In genomic region chr7:64872351-64872750, GRCh38 we compare ENCODE assay signal across 17 cellular contexts. TPM values are rescaled to one million over a fixed set of nuclear protein-coding genes. Genes with fewer than 3 reads are reported as not detected.
DNase-seq lines count a peak whose midpoint lies in the region; ATAC-seq and TF ChIP-seq lines count a peak whose summit lies in the region.
"Had no signal": no experiment of that assay in that cellular context is flagged by ENCODE, and none has a peak within 500 bp of the region (broad histone marks: within the 10 kb centered on the region; RNA-seq: fewer than 3 reads in every experiment).

No MANE protein-coding gene starts in this region.

- peak; percentile 36 for DNase-seq in right atrium auricular region (ENCODE audit: low spot score)
- DNase-seq in cardiac septum (ENCODE audit: low spot score), result no peak
- DNase-seq in activated B cell treated with CpG ODN at 0.5 μM for 24 hours, result peak; percentile 5
- DNase-seq in lung (ENCODE audit: low spot score), result no peak
- peak; percentile 60 to 81 for DNase-seq in vagina (ENCODE audit: extremely low spot score in 2 of 2)
- DNase-seq in SIG-M5 (lab: John Stamatoyannopoulos, UW), result no peak
- DNase-seq: EL; NCI-H187; NCI-H345; NCI-H69; NK-92 treated with Interleukin-12 subunit alpha and Interleukin-12 subunit beta, amount 100 ng/mL, for 24 hours; SHP77 treated with DMSO at 0.1 percent for 48 hours had no signal

- no peak overlapping the region for H3K4me3 Mint-ChIP-seq in activated B cell treated with CpG ODN at 0.5 μM for 24 hours
- H3K4me3 Mint-ChIP-seq: IgD-negative memory B cell had no signal

- no peak overlapping the region for H3K27ac Mint-ChIP-seq in activated B cell treated with CpG ODN at 0.5 μM for 24 hours
- H3K27ac Mint-ChIP-seq: IgD-negative memory B cell had no signal

- ATAC-seq in activated B cell treated with CpG ODN at 0.5 μM for 24 hours (ENCODE audit: low read depth) (no peak), lung (ENCODE audit: insufficient read depth, low FRiP score) (peak; percentile 8), GM18498 (IDR thresholded peaks at IDR 0.05; ENCODE audit: unreplicated experiment) (no peak)

- POLR2A ChIA-PET in activated B cell treated with CpG ODN at 0.5 μM for 24 hours (lab: Charles Lee), result no interaction called here

- no peaks in the 10 kb centered on the region for H3K9me3 ChIP-seq in right atrium auricular region
- H3K9me3 ChIP-seq in lung (ENCODE audit: control insufficient read depth in 2 of 2, insufficient read depth in 1 of 2, low read length in 1 of 2), result peaks cover 0 to 27% of the 10 kb centered on the region in 2 donors
- H3K9me3 ChIP-seq in vagina, result no peaks in the 10 kb centered on the region
- H3K9me3 ChIP-seq: HAP-1 had no signal

- peaks cover 2% of the 10 kb centered on the region for H3K27me3 Mint-ChIP-seq in activated B cell treated with CpG ODN at 0.5 μM for 24 hours

- no peaks in the 10 kb centered on the region for H3K9me3 Mint-ChIP-seq in activated B cell treated with CpG ODN at 0.5 μM for 24 hours

- H3K27ac ChIP-seq in right atrium auricular region, result no peak overlapping the region
- H3K27ac ChIP-seq in lung (ENCODE audit: low read depth in 1 of 2, low read length in 1 of 2), result no peak overlapping the region
- no peak overlapping the region for H3K27ac ChIP-seq in vagina
- H3K27ac ChIP-seq: C4-2B, HL-60 had no signal

- TF ChIP-seq CTCF in right atrium auricular region (IDR thresholded peaks at IDR 0.05), result no peak
- no peak for TF ChIP-seq CTCF in activated B cell treated with CpG ODN at 0.5 μM for 24 hours (IDR thresholded peaks at IDR 0.05)
- TF ChIP-seq CTCF in lung (IDR thresholded peaks at IDR 0.05; ENCODE audit: control extremely low read depth, extremely low read depth), result no peak
- TF ChIP-seq CTCF in vagina (IDR thresholded peaks at IDR 0.05), result no peak

- H3K4me3 ChIP-seq in right atrium auricular region (no peak overlapping the region), lung (no peak overlapping the region), vagina (no peak overlapping the region)
- H3K4me3 ChIP-seq: HAP-1 had no signal

- H3K36me3 ChIP-seq in right atrium auricular region (no peaks in the 10 kb centered on the region), lung (ENCODE audit: control insufficient read depth in 2 of 2, insufficient read depth in 2 of 2, low read length in 2 of 2) (no peaks in the 10 kb centered on the region), vagina (no peaks in the 10 kb centered on the region)
- H3K36me3 ChIP-seq: HAP-1 had no signal

- no peak for TF ChIP-seq POLR2A in vagina (IDR thresholded peaks at IDR 0.05)

- H3K27me3 ChIP-seq in right atrium auricular region (no peaks in the 10 kb centered on the region), lung (ENCODE audit: control insufficient read depth, insufficient read depth) (no peaks in the 10 kb centered on the region), vagina (no peaks in the 10 kb centered on the region)

- WGBS in lung, 2 donors, result 94 to 97% methylated on average over 22 of the region's 22 CpGs

- CTCF ChIA-PET in activated B cell treated with CpG ODN at 0.5 μM for 24 hours (lab: Charles Lee), result no interaction called here

- H3K4me1 Mint-ChIP-seq in activated B cell treated with CpG ODN at 0.5 μM for 24 hours, result peaks cover 4% of the 10 kb centered on the region

- no peaks in the 10 kb centered on the region for H3K36me3 Mint-ChIP-seq in activated B cell treated with CpG ODN at 0.5 μM for 24 hours (ENCODE audit: low read depth)
- H3K36me3 Mint-ChIP-seq: IgD-negative memory B cell had no signal

- H3K4me1 ChIP-seq in right atrium auricular region (peaks cover 0 to 4% of the 10 kb centered on the region in 2 donors), lung (ENCODE audit: control insufficient read depth in 2 of 2, insufficient read depth in 2 of 2, low read length in 2 of 2) (peaks cover 0 to 3% of the 10 kb centered on the region in 2 donors), vagina (peaks cover 4% of the 10 kb centered on the region)
- H3K4me1 ChIP-seq: HAP-1 had no signal

- intact Hi-C loops in cardiac septum (cut with DNase I) (no loop called here), activated B cell treated with CpG ODN at 0.5 μM for 24 hours (cut with micrococcal nuclease) (no loop called here), vagina (cut with DNase I) (no loop called here)

RNA-seq across cellular contexts. Expression of gene ZNF273, which starts 30.7 kb away (rescaled TPM):
- total RNA-seq in right atrium auricular region (1 to 10 TPM; 1.1 to 1.6 TPM), cardiac septum (3.0 TPM), activated B cell treated with CpG ODN at 0.5 μM for 24 hours (10.6 and 12.3 TPM in 2 replicates), lung (10 to 100 TPM; 12.4 to 15.7 TPM), vagina (47.4 TPM)
- polyA plus RNA-seq in lung, result 1 to 10 TPM; 3.0 to 5.0 TPM

Comparison
In these comparisons a context has a peak if more than half of its experiments do, and no peak if none do; other contexts are left out.
1. DNase-seq: peak in right atrium auricular region (single experiment), activated B cell treated with CpG ODN at 0.5 μM for 24 hours (single experiment) and vagina (2 of 2); none in cardiac septum (single experiment), lung (single experiment) and SIG-M5 (single experiment).